7 cellular contexts compared by ENCODE assay signal in the genomic region with DNA sequence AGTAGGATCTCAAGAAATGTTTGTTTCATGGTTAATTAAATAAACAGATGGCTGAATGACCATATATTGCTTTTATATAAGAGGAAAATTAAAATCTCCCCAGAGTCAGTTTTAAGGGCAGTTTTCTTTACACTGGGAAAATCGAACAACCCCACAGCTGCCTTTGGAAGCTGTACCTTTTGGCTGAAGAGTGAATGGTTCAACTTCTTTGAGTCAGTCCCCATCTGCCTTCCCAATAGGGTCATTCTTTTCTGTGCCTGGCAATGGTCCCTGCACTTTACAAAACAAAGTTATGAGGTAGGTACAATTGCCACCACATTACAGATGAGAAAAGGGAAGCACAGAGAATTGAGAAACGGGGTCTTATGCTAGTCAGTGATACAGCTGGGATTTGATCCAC. TPM values are rescaled to one million over a fixed set of nuclear protein-coding genes. Genes with fewer than 3 reads are reported as not detected.
"Had no signal": no experiment of that assay in that cellular context is flagged by ENCODE, and none has a peak within 500 bp of the region (broad histone marks: within the 10 kb centered on the region; RNA-seq: fewer than 3 reads in every experiment).

No MANE protein-coding gene starts in this region.

- H3K27ac ChIP-seq: HL-60 had no signal

- H3K4me3 ChIP-seq: K562 had no signal

- DNase-seq: IMR-90, KBM-7, KG1 had no signal

RNA-seq across cellular contexts. Expression of gene TSHZ2, which starts 39.5 kb away (rescaled TPM):
- total RNA-seq: HepG2, HT1080 had no signal
